In genomic region chr12:49519574-49519936, GRCh38 we compare ENCODE assay signal across 31 cellular contexts.
"Had no signal": no experiment of that assay in that cellular context is flagged by ENCODE, and none has a peak within 500 bp of the region (broad histone marks: within the 10 kb centered on the region; RNA-seq: fewer than 3 reads in every experiment).

No MANE protein-coding gene starts in this region.

- H3K27ac Mint-ChIP-seq: activated CD4-positive, alpha-beta T cell treated with anti-CD3 and anti-CD28 coated beads, Interleukin-2, amount 10 ng/mL, durations not matched to agents 24 days and 14 days; activated naive CD4-positive, alpha-beta T cell treated with anti-CD3 and anti-CD28 coated beads, Interleukin-2, amount 50 U/mL, for 24 hours; activated T-helper 17 cell treated with anti-CD3 and anti-CD28 coated beads, Interleukin-2, amount 50 U/mL, for 72 hours; T-helper 1 cell treated with Interleukin-12 subunit alpha and Interleukin-12 subunit beta and Interleukin-4 antibody, amounts not matched to agents 30 μg/mL and 1 μg/mL, for 36 hours had no signal

- H3K27ac ChIP-seq: brain microvascular endothelial cell, Peyer's patch, SJSA1 had no signal

- H3K9me3 Mint-ChIP-seq: activated CD4-positive, alpha-beta T cell treated with anti-CD3 and anti-CD28 coated beads, Interleukin-2, amount 10 ng/mL, durations not matched to agents 24 days and 14 days; activated CD8-positive, alpha-beta T cell treated with anti-CD3 and anti-CD28 coated beads for 36 hours; activated naive CD4-positive, alpha-beta T cell treated with anti-CD3 and anti-CD28 coated beads, Interleukin-2, amount 50 U/mL, for 24 hours; activated T-cell treated with anti-CD3 and anti-CD28 coated beads, Interleukin-2, amount 50 U/mL, for 72 hours; activated T-helper 17 cell treated with anti-CD3 and anti-CD28 coated beads, Interleukin-2, amount 50 U/mL, for 72 hours; T-helper 1 cell treated with Interleukin-12 subunit alpha and Interleukin-12 subunit beta and Interleukin-4 antibody, amounts not matched to agents 30 μg/mL and 1 μg/mL, for 36 hours had no signal

- ATAC-seq: activated T-helper 17 cell treated with anti-CD3 and anti-CD28 coated beads, Interleukin-2, amount 50 U/mL, for 72 hours; PC-3 had no signal

- H3K27me3 Mint-ChIP-seq: activated CD4-positive, alpha-beta T cell treated with anti-CD3 and anti-CD28 coated beads, Interleukin-2, amount 10 ng/mL, durations not matched to agents 24 days and 14 days; activated CD8-positive, alpha-beta T cell treated with anti-CD3 and anti-CD28 coated beads for 36 hours; activated naive CD4-positive, alpha-beta T cell treated with anti-CD3 and anti-CD28 coated beads, Interleukin-2, amount 50 U/mL, for 24 hours; activated T-helper 17 cell treated with anti-CD3 and anti-CD28 coated beads, Interleukin-2, amount 50 U/mL, for 72 hours had no signal

- H3K4me1 Mint-ChIP-seq: activated T-helper 17 cell treated with anti-CD3 and anti-CD28 coated beads, Interleukin-2, amount 50 U/mL, for 72 hours had no signal

- DNase-seq: activated CD4-positive, alpha-beta T cell treated with anti-CD3 and anti-CD28 coated beads, Interleukin-2, amount 10 ng/mL, durations not matched to agents 24 days and 14 days; activated CD4-positive, alpha-beta T cell treated with anti-CD3 and anti-CD28 coated beads, Interleukin-2, amount 50 U/mL, for 4 hours; activated CD8-positive, alpha-beta T cell treated with anti-CD3 and anti-CD28 coated beads for 36 hours; activated effector memory CD4-positive, alpha-beta T cell treated with anti-CD3 and anti-CD28 coated beads, Interleukin-2, amount 50 U/mL, for 16 hours; activated naive CD4-positive, alpha-beta T cell; activated T-cell treated with anti-CD3 and anti-CD28 coated beads, Interleukin-2, amount 50 U/mL, for 1 hour; activated T-cell treated with anti-CD3 and anti-CD28 coated beads, Interleukin-2, amount 50 U/mL, for 72 hours; aorta; central memory CD4-positive, alpha-beta T cell; Kasumi-1; KG1; MG63; NCI-H1048; NCI-H1105 treated with DMSO at 0.1 percent for 48 hours; NCI-H1436; NCI-H1694; NCI-H1930; NCI-H2081 treated with DMSO at 0.1 percent for 48 hours; NCI-H510A; NK-92 treated with Interleukin-12 subunit alpha and Interleukin-12 subunit beta, amount 100 ng/mL, for 24 hours; Peyer's patch; RPMI8226; SHP77 treated with DMSO at 0.1 percent for 48 hours; SK-N-SH; T-helper 9 cell had no signal

- H3K27me3 ChIP-seq: brain microvascular endothelial cell, MG63, Peyer's patch, SJSA1 had no signal

- H3K4me3 Mint-ChIP-seq: activated naive CD4-positive, alpha-beta T cell treated with anti-CD3 and anti-CD28 coated beads, Interleukin-2, amount 50 U/mL, for 24 hours; activated T-helper 17 cell treated with anti-CD3 and anti-CD28 coated beads, Interleukin-2, amount 50 U/mL, for 72 hours; T-helper 1 cell treated with Interleukin-12 subunit alpha and Interleukin-12 subunit beta and Interleukin-4 antibody, amounts not matched to agents 30 μg/mL and 1 μg/mL, for 36 hours had no signal

- H3K4me3 ChIP-seq: MG63, Peyer's patch, SJSA1 had no signal

- H3K9me3 ChIP-seq: MG63, Peyer's patch, SJSA1, SK-N-SH had no signal

- H3K36me3 Mint-ChIP-seq: activated naive CD4-positive, alpha-beta T cell treated with anti-CD3 and anti-CD28 coated beads, Interleukin-2, amount 50 U/mL, for 24 hours had no signal

- H3K4me1 ChIP-seq: Peyer's patch had no signal
